In the genomic region with DNA sequence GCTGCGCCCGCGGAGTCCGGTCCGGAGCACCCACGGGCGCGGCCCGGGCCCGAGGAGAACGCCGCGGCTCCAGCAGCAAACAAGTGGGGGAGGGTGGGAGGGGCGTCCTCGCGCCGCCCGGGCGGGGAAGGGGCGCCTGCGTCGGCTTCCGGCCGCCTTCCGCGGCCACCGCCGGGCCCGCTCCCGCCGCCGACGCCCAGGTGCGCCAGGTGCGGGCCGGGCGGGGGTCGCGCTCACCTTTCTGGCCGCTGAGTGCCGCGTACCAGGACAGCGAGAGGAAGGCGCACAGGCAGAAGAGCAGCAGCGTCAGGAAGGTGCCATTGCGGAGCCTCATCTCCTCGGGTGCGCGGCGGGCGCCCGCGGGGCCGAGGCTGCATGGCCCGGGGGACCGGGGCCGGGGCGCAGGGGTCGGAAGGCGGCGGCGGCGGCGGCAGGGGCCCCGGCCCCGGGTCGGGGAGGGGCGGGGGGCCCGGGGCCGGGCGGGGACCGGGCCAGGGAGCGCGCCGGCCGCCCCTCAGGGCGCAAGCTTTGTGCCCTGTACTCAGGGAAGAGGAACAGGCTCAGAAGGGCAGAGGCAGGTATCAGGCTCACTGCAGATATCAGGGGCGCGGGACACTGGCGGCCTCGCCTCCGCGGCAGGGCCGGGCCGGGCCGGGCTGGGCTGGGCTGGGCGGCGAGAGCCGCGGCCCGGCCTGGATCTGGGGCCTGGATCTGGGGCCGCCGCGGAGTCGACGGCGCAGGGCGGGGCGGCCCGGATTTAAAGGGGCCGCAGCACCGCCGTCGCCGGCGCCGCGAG, we compare ENCODE assay signal across 1 cellular context.
TF ChIP-seq lines count a peak whose summit lies in the region.

A gene (minus strand): TSS at position 617 of the 796 bp plus-strand sequence. CDS start 283 bp downstream, at position 334.

TF ChIP-seq in neural cell, 6 proteins besides CTCF, POLR2A, EP300 and RAD21 (continued from another document):
- TF ChIP-seq EZH2 (IDR thresholded peaks at IDR 0.05; ENCODE audit: borderline replicate concordance, insufficient read depth, low read length, poor library complexity, severe bottlenecking) (no peak), MXI1 (conservative IDR thresholded peaks at IDR 0.05; ENCODE audit: poor library complexity, severe bottlenecking) (peak; percentile 1)
